ENCODE assay signal across 18 cellular contexts in genomic region chr6:111858347-111858746, GRCh38. TPM values are rescaled to one million over a fixed set of nuclear protein-coding genes. Genes with fewer than 3 reads are reported as not detected.
DNase-seq lines count a peak whose midpoint lies in the region; ATAC-seq and TF ChIP-seq lines count a peak whose summit lies in the region.
"Had no signal": no experiment of that assay in that cellular context is flagged by ENCODE, and none has a peak within 500 bp of the region (broad histone marks: within the 10 kb centered on the region; RNA-seq: fewer than 3 reads in every experiment).

No MANE protein-coding gene starts in this region.

- ATAC-seq in CD4-positive, CD25-positive, alpha-beta regulatory T cell (ENCODE audit: low read depth in 2 of 2) = no peak
- no peak for ATAC-seq in GM18909 (IDR thresholded peaks at IDR 0.05; ENCODE audit: poor library complexity, unreplicated experiment)

- no peaks in the 10 kb centered on the region for H3K9me3 ChIP-seq in CD4-positive, CD25-positive, alpha-beta regulatory T cell (ENCODE audit: control insufficient read depth in 2 of 2, low read length in 2 of 2)
- H3K9me3 ChIP-seq in HUES64 (ENCODE audit: insufficient read depth, low read depth, low read length) (no peaks in the 10 kb centered on the region), HAP-1 (no peaks in the 10 kb centered on the region)
- H3K9me3 ChIP-seq: SJCRH30, vagina had no signal

- H3K4me1 Mint-ChIP-seq in CD4-positive, CD25-positive, alpha-beta regulatory T cell = peaks cover 73 to 98% (median 88%) of the 10 kb centered on the region in 4 donors
- peaks cover 38% of the 10 kb centered on the region for H3K4me1 Mint-ChIP-seq in nephron progenitor cell

- no peaks in the 10 kb centered on the region for H3K27me3 ChIP-seq in CD4-positive, CD25-positive, alpha-beta regulatory T cell (ENCODE audit: control insufficient read depth, insufficient read depth, low read length)
- H3K27me3 ChIP-seq in HUES64 (ENCODE audit: insufficient read depth, low read length) (no peaks in the 10 kb centered on the region), H7 (ENCODE audit: control insufficient read depth, insufficient read depth, low read length) (no peaks in the 10 kb centered on the region), HAP-1 (ENCODE audit: low read depth) (no peaks in the 10 kb centered on the region)
- H3K27me3 ChIP-seq: SJCRH30, vagina had no signal

- peaks cover 13% of the 10 kb centered on the region for H3K36me3 Mint-ChIP-seq in CD4-positive, CD25-positive, alpha-beta regulatory T cell
- peaks cover 21% of the 10 kb centered on the region for H3K36me3 Mint-ChIP-seq in nephron progenitor cell (ENCODE audit: low read depth)
- H3K36me3 Mint-ChIP-seq: mesothelial cell of epicardium had no signal

- WGBS in HUES64 = 71% methylated on average over 3 of the region's 3 CpGs

- peak overlapping the region; percentile 17 for H3K27ac ChIP-seq in CD4-positive, CD25-positive, alpha-beta regulatory T cell (ENCODE audit: insufficient read depth, low read length, poor library complexity, severe bottlenecking)
- H3K27ac ChIP-seq in HUES64 (ENCODE audit: low read depth, low read length) (0 out of 2 replicates have a peak overlapping the region, but pooled peaks have one; percentile 7), cingulate gyrus (ENCODE audit: low read depth, low read length) (peak overlapping the region; percentile 87)
- H3K27ac ChIP-seq: C4-2B, SJCRH30, vagina had no signal

- no peak for TF ChIP-seq CTCF in nephron progenitor cell (IDR thresholded peaks at IDR 0.05)

- H3K4me3 Mint-ChIP-seq in CD4-positive, CD25-positive, alpha-beta regulatory T cell = peak overlapping the region; percentile 16 to 81 (median 53)
- H3K4me3 Mint-ChIP-seq in nephron progenitor cell = no peak overlapping the region
- H3K4me3 Mint-ChIP-seq: GM23338, mesothelial cell of epicardium had no signal

- no peak for DNase-seq in CD4-positive, CD25-positive, alpha-beta regulatory T cell
- DNase-seq in nephron progenitor cell (no peak), NCI-H69 (lab: John Stamatoyannopoulos, UW) (no peak), H7 (no peak), HAP-1 (ENCODE audit: low spot score in 2 of 2) (no peak)
- DNase-seq: effector CD8-positive, alpha-beta T cell; IMR-90; NCI-H1092; SJCRH30; stimulated activated CD4-positive, alpha-beta T cell treated with anti-CD3 and anti-CD28 coated beads, Interleukin-15, amount 100 ng/mL, for 24 hours had no signal

- in situ Hi-C loops in HAP-1 (cut with MboI; ENCODE audit: low sequenced_read_pairs) = no loop called here

- H3K4me1 ChIP-seq in CD4-positive, CD25-positive, alpha-beta regulatory T cell (ENCODE audit: control insufficient read depth, insufficient read depth, low read length, poor library complexity, severe bottlenecking) = peaks cover 87% of the 10 kb centered on the region
- H3K4me1 ChIP-seq in HUES64 (ENCODE audit: insufficient read depth, low read length) (peaks cover 67% of the 10 kb centered on the region), HAP-1 (no peaks in the 10 kb centered on the region; the same call in 1 of the 2 replicates)
- H3K4me1 ChIP-seq: SJCRH30 had no signal

- no peaks in the 10 kb centered on the region for H3K9me3 Mint-ChIP-seq in CD4-positive, CD25-positive, alpha-beta regulatory T cell
- H3K9me3 Mint-ChIP-seq in nephron progenitor cell = no peaks in the 10 kb centered on the region
- H3K9me3 Mint-ChIP-seq: GM23338, mesothelial cell of epicardium had no signal

- H3K36me3 ChIP-seq in CD4-positive, CD25-positive, alpha-beta regulatory T cell (ENCODE audit: control insufficient read depth, insufficient read depth, low read length) = peaks cover 5% of the 10 kb centered on the region
- H3K36me3 ChIP-seq in HUES64 (ENCODE audit: insufficient read depth, low read length) = 0 out of 2 replicates have a peak, but pooled peaks cover 3% of the 10 kb centered on the region
- no peaks in the 10 kb centered on the region for H3K36me3 ChIP-seq in H7 (replicated peaks; ENCODE audit: control insufficient read depth, insufficient read depth, low read length)
- H3K36me3 ChIP-seq in HAP-1 (replicated peaks) = no peaks in the 10 kb centered on the region
- H3K36me3 ChIP-seq: SJCRH30, vagina had no signal

- peak overlapping the region; percentile 44 to 90 (median 52) for H3K27ac Mint-ChIP-seq in CD4-positive, CD25-positive, alpha-beta regulatory T cell
- peak overlapping the region; percentile 17 for H3K27ac Mint-ChIP-seq in nephron progenitor cell
- H3K27ac Mint-ChIP-seq: mesothelial cell of epicardium, progenitor cell of endocrine pancreas had no signal

- H3K27me3 Mint-ChIP-seq in CD4-positive, CD25-positive, alpha-beta regulatory T cell = no peaks in the 10 kb centered on the region
- H3K27me3 Mint-ChIP-seq in nephron progenitor cell (ENCODE audit: low read depth, poor library complexity) = no peaks in the 10 kb centered on the region
- H3K27me3 Mint-ChIP-seq: progenitor cell of endocrine pancreas had no signal

- peak overlapping the region; percentile 43 for H3K4me3 ChIP-seq in CD4-positive, CD25-positive, alpha-beta regulatory T cell (ENCODE audit: low read depth, low read length)
- no peak overlapping the region for H3K4me3 ChIP-seq in HUES64 (ENCODE audit: low read length)
- no peak overlapping the region for H3K4me3 ChIP-seq in H7 (ENCODE audit: insufficient read depth, low read depth, low read length)
- no peak overlapping the region for H3K4me3 ChIP-seq in HAP-1
- H3K4me3 ChIP-seq: GM23338, SJCRH30, vagina had no signal

- no peak overlapping the region for H3K9ac ChIP-seq in HUES64 (ENCODE audit: low read depth, low read length)

RNA-seq across cellular contexts. Expression of gene FYN, which starts 14.9 kb away (rescaled TPM):
- 592 TPM for total RNA-seq in CD4-positive, CD25-positive, alpha-beta regulatory T cell
- 100 to 1,000 TPM; 267 to 320 (median 288) TPM for polyA plus RNA-seq in CD4-positive, CD25-positive, alpha-beta regulatory T cell
- polyA plus RNA-seq in HUES64 (2013, experiment 1 of 2) = 68.1 TPM
- 68.6 TPM for polyA plus RNA-seq in HUES64 (2013, experiment 2 of 2)
- 45.4 and 85.7 TPM in 2 replicates for total RNA-seq in H7 (2014; rRNA removed; shearing (Covaris generic))

Comparison
In these comparisons a context has a peak if more than half of its experiments do, and no peak if none do; other contexts are left out.
1. H3K27ac ChIP-seq: peak in every context shown above with its lines; median percentile 87 in cingulate gyrus; 17 in CD4-positive, CD25-positive, alpha-beta regulatory T cell; 7 in HUES64.